10 cellular contexts compared by ENCODE assay signal in genomic region chr3:15327941-15328340, GRCh38. TPM values are rescaled to one million over a fixed set of nuclear protein-coding genes. Genes with fewer than 3 reads are reported as not detected.
DNase-seq lines count a peak whose midpoint lies in the region; ATAC-seq, FAIRE-seq and TF ChIP-seq lines count a peak whose summit lies in the region.
"Had no signal": no experiment of that assay in that cellular context is flagged by ENCODE, and none has a peak within 500 bp of the region (broad histone marks: within the 10 kb centered on the region; RNA-seq: fewer than 3 reads in every experiment).

No MANE protein-coding gene starts in this region.

- WGBS in liver = 71% methylated on average over 7 of the region's 7 CpGs
- 47% methylated on average over 7 of the region's 7 CpGs for WGBS in HepG2 (ENCODE audit: low lambda C conversion rate)

- no peak overlapping the region for H3K4me2 ChIP-seq in HepG2 (ENCODE audit: low read depth, low read length)

- no peak overlapping the region for H2AFZ ChIP-seq in HepG2 (ENCODE audit: low read length)

- intact Hi-C loops in HepG2 (cut with micrococcal nuclease; ENCODE audit: unreplicated experiment) = loop anchor here (5.0 kb wide), 1 partner anchor 49 kb away; no protein-coding TSS in a partner anchor

- peaks cover 60% of the 10 kb centered on the region for H3K4me1 Mint-ChIP-seq in glutamatergic neuron (ENCODE audit: low read depth, unreplicated experiment)

- H3K36me3 ChIP-seq in liver (ENCODE audit: control insufficient read depth in 4 of 4, insufficient read depth in 3 of 4, low read depth in 1 of 4, low read length in 3 of 4) (peaks cover 0 to 5% (median 0%) of the 10 kb centered on the region in 4 donors), HepG2 (replicated peaks in 1 of 2; ENCODE audit: control insufficient read depth in 1 of 2, insufficient read depth in 2 of 2, low read length in 2 of 2) (no peaks in the 10 kb centered on the region), subcutaneous abdominal adipose tissue (ENCODE audit: control insufficient read depth in 5 of 5, insufficient read depth in 5 of 5, low read length in 5 of 5) (peaks cover 2 to 26% (median 10%) of the 10 kb centered on the region in 5 donors)

- H3K27ac ChIP-seq in liver (ENCODE audit: low read depth in 1 of 2, low read length in 2 of 2) (no peak overlapping the region), HepG2 (ENCODE audit: extremely low read length, insufficient read depth, low read length) (no peak overlapping the region), subcutaneous abdominal adipose tissue (ENCODE audit: low read depth, low read length) (peak overlapping the region; percentile 88)

- no peaks in the 10 kb centered on the region for H3K79me2 ChIP-seq in HepG2 (ENCODE audit: insufficient read depth, low read length)

- TF ChIP-seq RAD21 in liver (IDR thresholded peaks at IDR 0.05) (no peak), HepG2 (CRISPR knock-in tag; IDR thresholded peaks at IDR 0.05) (no peak)

- H3K9me3 Mint-ChIP-seq in glutamatergic neuron (ENCODE audit: unreplicated experiment) = peaks cover 8% of the 10 kb centered on the region

- TF ChIP-seq EP300 in HepG2 (IDR thresholded peaks at IDR 0.05; ENCODE audit: low read depth in 2 of 2, low read length in 2 of 2) (no peak), HepG2 (CRISPR knock-in tag; IDR thresholded peaks at IDR 0.05; ENCODE audit: borderline replicate concordance) (no peak)

- peaks cover 6% of the 10 kb centered on the region for H3K27me3 Mint-ChIP-seq in glutamatergic neuron (ENCODE audit: unreplicated experiment)

- H3K4me1 ChIP-seq in liver (ENCODE audit: control insufficient read depth in 4 of 4, insufficient read depth in 4 of 4, low read length in 3 of 4) (peaks cover 18 to 76% (median 49%) of the 10 kb centered on the region in 4 donors), HepG2 (ENCODE audit: insufficient read depth, low read length) (peaks cover 17% of the 10 kb centered on the region), subcutaneous abdominal adipose tissue (ENCODE audit: control insufficient read depth in 5 of 5, insufficient read depth in 5 of 5, low read length in 5 of 5) (peaks cover 38 to 96% (median 88%) of the 10 kb centered on the region in 5 donors)

- H3K9ac ChIP-seq in liver (ENCODE audit: low read depth in 1 of 2, low read length in 2 of 2) (no peak overlapping the region), HepG2 (ENCODE audit: insufficient read depth, low read depth, low read length) (no peak overlapping the region), subcutaneous abdominal adipose tissue (ENCODE audit: low read length in 5 of 5) (peak overlapping the region in 2 of 5 donors; percentile 63 to 64)

- H3K36me3 Mint-ChIP-seq in glutamatergic neuron (ENCODE audit: unreplicated experiment) = no peaks in the 10 kb centered on the region

- H3K4me3 ChIP-seq in liver (ENCODE audit: low read depth in 1 of 3, low read length in 3 of 3) = no peak overlapping the region
- no peak overlapping the region for H3K4me3 ChIP-seq in HepG2 (replicated peaks in 1 of 3; ENCODE audit: insufficient read depth in 1 of 3, low read depth in 2 of 3, low read length in 3 of 3)
- H3K4me3 ChIP-seq in epithelial cell of esophagus (ENCODE audit: low read length) = no peak overlapping the region
- peak overlapping the region in 1 of 5 donors; percentile 8 for H3K4me3 ChIP-seq in subcutaneous abdominal adipose tissue (ENCODE audit: low read depth in 1 of 5, low read length in 5 of 5)
- H3K4me3 ChIP-seq: lung had no signal

- no peak for TF ChIP-seq POLR2A in HepG2 (IDR thresholded peaks at IDR 0.05; ENCODE audit: insufficient read depth in 1 of 2, low read depth in 2 of 2, low read length in 2 of 2)

- no peak for TF ChIP-seq CTCF in liver (IDR thresholded peaks at IDR 0.05; ENCODE audit: low read depth, low read length, missing input control)
- TF ChIP-seq CTCF in HepG2 (CRISPR knock-in tag; IDR thresholded peaks at IDR 0.05) = no peak
- TF ChIP-seq CTCF in epithelial cell of esophagus (IDR thresholded peaks at IDR 0.05; ENCODE audit: insufficient read depth, low read depth, low read length, missing control alignments) = no peak
- no peak for TF ChIP-seq CTCF in glutamatergic neuron (IDR thresholded peaks at IDR 0.05; ENCODE audit: partially characterized antibody, unreplicated experiment)

- ATAC-seq in HepG2 (no peak), HG03097 (IDR thresholded peaks at IDR 0.05; ENCODE audit: low FRiP score, unreplicated experiment) (no peak)

- H4K20me1 ChIP-seq in HepG2 (ENCODE audit: insufficient read depth, low read length) = no peaks in the 10 kb centered on the region

- H3K27ac Mint-ChIP-seq in glutamatergic neuron (ENCODE audit: unreplicated experiment) = no peak overlapping the region

- no peak for FAIRE-seq in HepG2 (lab: Jason Lieb, UNC)
- FAIRE-seq: G401.6 had no signal

- CTCF ChIA-PET in HepG2 (lab: Yijun Ruan, JAX; ENCODE audit: low intra/inter-chr PET ratio, low total read pairs) = no interaction called here

- BruUV-seq in HepG2 (replicated peaks; lab: Mats Ljungman, UMichigan) = no TSS peak

- H3K4me3 Mint-ChIP-seq in glutamatergic neuron (ENCODE audit: unreplicated experiment) = no peak overlapping the region

- no peak for DNase-seq in HepG2 (ENCODE audit: low spot score)
- peak; percentile 67 for DNase-seq in NCI-H345 (lab: John Stamatoyannopoulos, UW)
- peak; percentile 55 for DNase-seq in epithelial cell of esophagus (ENCODE audit: low read depth)
- no peak for DNase-seq in glutamatergic neuron
- no peak for DNase-seq in NCI-H524 treated with DMSO at 0.1 percent for 48 hours (lab: John Stamatoyannopoulos, UW)

- H3K27me3 ChIP-seq in liver (ENCODE audit: control insufficient read depth in 4 of 4, insufficient read depth in 4 of 4, low read length in 3 of 4) (no peaks in the 10 kb centered on the region), HepG2 (ENCODE audit: control insufficient read depth in 1 of 2, insufficient read depth in 2 of 2, low read length in 2 of 2) (peaks cover 5 to 44% of the 10 kb centered on the region in 2 experiments; a peak in 4 of 5 replicates), subcutaneous abdominal adipose tissue (ENCODE audit: control insufficient read depth in 5 of 5, insufficient read depth in 4 of 5, low read length in 5 of 5) (no peaks in the 10 kb centered on the region)

- POLR2A ChIA-PET in HepG2 (lab: Yijun Ruan, JAX) = no interaction called here

- in situ Hi-C loops in HepG2 (cut with HindIII; ENCODE audit: extremely low pct_ligation_motif_present, low pct_unique_long_range_greater_than_20kb) = no loop called here

- H3K9me3 ChIP-seq in liver (ENCODE audit: control insufficient read depth in 4 of 4, low read length in 3 of 4) (no peaks in the 10 kb centered on the region), HepG2 (ENCODE audit: low read length) (no peaks in the 10 kb centered on the region), subcutaneous abdominal adipose tissue (ENCODE audit: control insufficient read depth in 5 of 5, low read length in 5 of 5) (no peaks in the 10 kb centered on the region)

TF ChIP-seq in HepG2, 621 proteins besides CTCF, POLR2A, EP300 and RAD21 (continues in another document):
- TF ChIP-seq FOXM1 (CRISPR knock-in tag; IDR thresholded peaks at IDR 0.05) (no peak), ZBTB39 (CRISPR knock-in tag; IDR thresholded peaks at IDR 0.05) (no peak), ZNF446 (CRISPR knock-in tag; IDR thresholded peaks at IDR 0.05) (no peak), ZNF781 (CRISPR knock-in tag; IDR thresholded peaks at IDR 0.05; ENCODE audit: borderline replicate concordance, not compliant biosample characterization) (no peak), PHF8 (CRISPR knock-in tag; IDR thresholded peaks at IDR 0.05) (no peak)

RNA-seq across cellular contexts. Expression of gene SH3BP5, which starts 4.4 kb away (rescaled TPM):
- total RNA-seq in liver = 10 to 100 TPM in 1 of 2 donors, 1 to 10 TPM in 1; 9.9 to 17.9 TPM
- polyA plus RNA-seq in liver = 10 to 100 TPM in 1 of 2 donors, 1 to 10 TPM in 1; 3.5 to 13.7 TPM
- 0.09 TPM in 1 of 2 replicates, not detected in the other for total RNA-seq in HepG2 (2016; rRNA removed; fragmentation: Illumina TruSeq; extraction: Trizol)
- total RNA-seq in HepG2 (2016; cell fraction: cytosol; rRNA removed; fragmentation: Illumina TruSeq; extraction: Trizol; ENCODE audit: low read depth) = not detected in 2 replicates
- total RNA-seq in HepG2 (2016; cell fraction: insoluble cytoplasmic fraction; rRNA removed; fragmentation: Illumina TruSeq; extraction: Trizol) = 0.06 TPM in 1 of 2 replicates, not detected in the other
- not detected in 2 replicates for total RNA-seq in HepG2 (2016; cell fraction: membrane; rRNA removed; fragmentation: Illumina TruSeq; extraction: Trizol)
- total RNA-seq in HepG2 (2016; cell fraction: nucleus; rRNA removed; fragmentation: Illumina TruSeq; extraction: Trizol) = not detected in 2 replicates
- 0.09 and 0.16 TPM in 2 replicates for polyA plus RNA-seq in HepG2 (2011; rRNA removed)
- polyA plus RNA-seq in HepG2 (2011; cell fraction: cytosol; rRNA removed) = 0.05 and 0.09 TPM in 2 replicates
- 0.26 TPM in 1 of 2 replicates, not detected in the other for polyA plus RNA-seq in HepG2 (2011; cell fraction: nucleus; rRNA removed)
- polyA plus RNA-seq in HepG2 (2012) = 0.11 TPM in 1 of 2 replicates, not detected in the other
- not detected in 2 replicates for polyA plus RNA-seq in HepG2 (2016; cell fraction: cytosol; fragmentation: Illumina TruSeq; extraction: Trizol; ENCODE audit: low read depth)
- 0.25 TPM in 1 of 2 replicates, not detected in the other for polyA plus RNA-seq in HepG2 (2016; cell fraction: insoluble cytoplasmic fraction; fragmentation: Illumina TruSeq; extraction: Trizol; ENCODE audit: low read depth)
- polyA plus RNA-seq in HepG2 (2016; cell fraction: membrane; fragmentation: Illumina TruSeq; extraction: Trizol; ENCODE audit: low read depth) = not detected in 2 replicates
- not detected in 2 replicates for polyA plus RNA-seq in HepG2 (2016; cell fraction: nucleus; fragmentation: Illumina TruSeq; extraction: Trizol; ENCODE audit: insufficient read depth, low read depth)
- polyA minus RNA-seq in HepG2 (2011; rRNA and poly(A)+ RNA removed; ENCODE audit: low replicate concordance) = 0.18 and 30.8 TPM in 2 replicates
- polyA minus RNA-seq in HepG2 (2011; cell fraction: cytosol; rRNA and poly(A)+ RNA removed) = not detected in 2 replicates
- 0.52 TPM in 1 of 2 replicates, not detected in the other for polyA minus RNA-seq in HepG2 (2011; cell fraction: nucleus; rRNA and poly(A)+ RNA removed)
- total RNA-seq in glutamatergic neuron (ENCODE audit: unreplicated experiment) = 25.3 TPM

Comparison
In these comparisons a context has a peak if more than half of its experiments do, and no peak if none do; other contexts are left out.
1. RNA of gene SH3BP5, which starts 4.4 kb away (total RNA-seq): 25.3 TPM in glutamatergic neuron (single experiment) and 9.9 to 17.9 TPM in liver; 0.06 to 0.09 TPM in HepG2; every median in the first group is over 4 times any median in the second.
2. DNase-seq: peak in NCI-H345 (single experiment) and epithelial cell of esophagus (single experiment); none in HepG2 (single experiment), glutamatergic neuron (single experiment) and NCI-H524 treated with DMSO at 0.1 percent for 48 hours (single experiment).